ENCODE assay signal across 20 cellular contexts in genomic region chr12:96204381-96204780, GRCh38. TPM values are rescaled to one million over a fixed set of nuclear protein-coding genes. Genes with fewer than 3 reads are reported as not detected.
DNase-seq lines count a peak whose midpoint lies in the region; ATAC-seq and TF ChIP-seq lines count a peak whose summit lies in the region.
"Had no signal": no experiment of that assay in that cellular context is flagged by ENCODE, and none has a peak within 500 bp of the region (broad histone marks: within the 10 kb centered on the region; RNA-seq: fewer than 3 reads in every experiment).

No MANE protein-coding gene starts in this region.

- H3K9me3 ChIP-seq in HEK293 (ENCODE audit: control insufficient read depth, insufficient read depth, low read depth, low read length) (no peaks in the 10 kb centered on the region), uterus (no peaks in the 10 kb centered on the region), tibial artery (no peaks in the 10 kb centered on the region), SJCRH30 (replicated peaks) (peaks cover 4% of the 10 kb centered on the region; the same call in 1 of the 2 replicates)
- H3K9me3 ChIP-seq in effector memory CD4-positive, alpha-beta T cell (ENCODE audit: control insufficient read depth, low read length): no peaks in the 10 kb centered on the region

- H3K9me3 Mint-ChIP-seq in activated T-cell treated with anti-CD3 and anti-CD28 coated beads, Interleukin-2, amount 50 U/mL, for 72 hours: no peaks in the 10 kb centered on the region
- H3K9me3 Mint-ChIP-seq: CD8-positive, alpha-beta memory T cell had no signal

- peaks cover 2 to 18% of the 10 kb centered on the region in 2 donors for H3K36me3 Mint-ChIP-seq in activated T-cell treated with anti-CD3 and anti-CD28 coated beads, Interleukin-2, amount 50 U/mL, for 72 hours (ENCODE audit: insufficient read depth in 2 of 2)

- H3K27ac ChIP-seq in HEK293 (ENCODE audit: extremely low read depth, low read depth, low read length) (no peak overlapping the region), uterus (peak overlapping the region; percentile 21 to 52), tibial artery (no peak overlapping the region), SJCRH30 (no peak overlapping the region)
- H3K27ac ChIP-seq in effector memory CD4-positive, alpha-beta T cell (ENCODE audit: insufficient read depth, low read length, poor library complexity, severe bottlenecking): peak overlapping the region; percentile 6

- H3K4me3 ChIP-seq in HEK293 (ENCODE audit: low read depth, low read length) (no peak overlapping the region), uterus (no peak overlapping the region), tibial artery (no peak overlapping the region), SJCRH30 (no peak overlapping the region)
- no peak overlapping the region for H3K4me3 ChIP-seq in effector memory CD4-positive, alpha-beta T cell (ENCODE audit: insufficient read depth, low read depth, low read length, poor library complexity, severe bottlenecking)

- no peaks in the 10 kb centered on the region for H3K27me3 Mint-ChIP-seq in activated T-cell treated with anti-CD3 and anti-CD28 coated beads, Interleukin-2, amount 50 U/mL, for 72 hours (ENCODE audit: low read depth)
- H3K27me3 Mint-ChIP-seq: CD8-positive, alpha-beta memory T cell had no signal

- H3K27ac Mint-ChIP-seq in activated T-cell treated with anti-CD3 and anti-CD28 coated beads, Interleukin-2, amount 50 U/mL, for 72 hours: peak overlapping the region; percentile 32

- intact Hi-C loops in uterus (cut with DNase I; ENCODE audit: low total_unique reads): no loop called here
- intact Hi-C loops in tibial artery (cut with DNase I; ENCODE audit: low total_unique reads): no loop called here

- H3K4me1 Mint-ChIP-seq in activated T-cell treated with anti-CD3 and anti-CD28 coated beads, Interleukin-2, amount 50 U/mL, for 72 hours (ENCODE audit: low read depth): peaks cover 85% of the 10 kb centered on the region

- POLR2A ChIA-PET in HEK293 (lab: Yijun Ruan, JAX): no interaction called here

- DNase-seq in activated T-cell treated with anti-CD3 and anti-CD28 coated beads, Interleukin-2, amount 50 U/mL, for 72 hours: no peak
- no peak for DNase-seq in activated T-cell treated with anti-CD3 and anti-CD28 coated beads, Interleukin-2, amount 50 U/mL, for 1 hour
- DNase-seq in effector memory CD4-positive, alpha-beta T cell: no peak
- DNase-seq in uterus: no peak
- no peak for DNase-seq in tibial artery
- DNase-seq in SJCRH30: no peak
- DNase-seq: 8988T; CD8-positive, alpha-beta memory T cell; DMS53; HFFc6; KBM-7; NCI-H1105 treated with DMSO at 0.1 percent for 48 hours; NCI-H1694; NCI-H2081 treated with DMSO at 0.1 percent for 48 hours; NCI-H446 treated with DMSO at 0.1 percent for 48 hours; NCI-H69 had no signal

- H3K36me3 ChIP-seq in HEK293 (ENCODE audit: control insufficient read depth in 2 of 2, insufficient read depth in 1 of 2, low read length in 2 of 2) (no peaks in the 10 kb centered on the region; a peak in 1 of 3 replicates), uterus (peaks cover 0 to 2% of the 10 kb centered on the region in 2 donors), tibial artery (no peaks in the 10 kb centered on the region), SJCRH30 (peaks cover 11% of the 10 kb centered on the region)
- no peaks in the 10 kb centered on the region for H3K36me3 ChIP-seq in effector memory CD4-positive, alpha-beta T cell (ENCODE audit: control insufficient read depth, insufficient read depth, low read length)

- H3K27me3 ChIP-seq in effector memory CD4-positive, alpha-beta T cell (replicated peaks; ENCODE audit: control insufficient read depth, insufficient read depth, low read length, poor library complexity, severe bottlenecking): no peaks in the 10 kb centered on the region
- H3K27me3 ChIP-seq in uterus: no peaks in the 10 kb centered on the region
- H3K27me3 ChIP-seq in tibial artery: no peaks in the 10 kb centered on the region
- no peaks in the 10 kb centered on the region for H3K27me3 ChIP-seq in SJCRH30

- H3K4me1 ChIP-seq in HEK293 (ENCODE audit: control insufficient read depth, insufficient read depth, low read length) (no peaks in the 10 kb centered on the region), uterus (no peaks in the 10 kb centered on the region), tibial artery (peaks cover 0 to 9% (median 0%) of the 10 kb centered on the region in 4 donors), SJCRH30 (peaks cover under 1% of the 10 kb centered on the region; the same call in 1 of the 2 replicates)
- H3K4me1 ChIP-seq in effector memory CD4-positive, alpha-beta T cell (ENCODE audit: control insufficient read depth, insufficient read depth, low read length, poor library complexity, severe bottlenecking): peaks cover 55% of the 10 kb centered on the region

- TF ChIP-seq CTCF in HEK293 (tag by site-specific recombination; IDR thresholded peaks at IDR 0.05): no peak
- no peak for TF ChIP-seq CTCF in uterus (IDR thresholded peaks at IDR 0.05)
- TF ChIP-seq CTCF in tibial artery (IDR thresholded peaks at IDR 0.05): no peak

- no peak for ATAC-seq in activated T-cell treated with anti-CD3 and anti-CD28 coated beads, Interleukin-2, amount 50 U/mL, for 72 hours (replicated peaks in 1 of 2)
- no peak for ATAC-seq in HG03378 (IDR thresholded peaks at IDR 0.05; ENCODE audit: unreplicated experiment)
- ATAC-seq: HepG2, Panc1 had no signal

- peak overlapping the region in 1 of 2 donors; percentile 81 for H3K4me3 Mint-ChIP-seq in activated T-cell treated with anti-CD3 and anti-CD28 coated beads, Interleukin-2, amount 50 U/mL, for 72 hours
- H3K4me3 Mint-ChIP-seq: HFFc6 had no signal

- TF ChIP-seq POLR2A in uterus (IDR thresholded peaks at IDR 0.05): no peak

- CTCF ChIA-PET in HEK293 (lab: Yijun Ruan, JAX): interaction anchor here (1.0 to 1.7 kb wide), 2 partner anchors 11 to 143 kb away, joined by 3 to 5 read pairs; no protein-coding TSS in a partner anchor

TF ChIP-seq in HEK293, 187 proteins besides CTCF, POLR2A, EP300 and RAD21 (continues in another document):
- TF ChIP-seq ZNF600 (tag by site-specific recombination; IDR thresholded peaks at IDR 0.05) (no peak), ZBTB48 (tag by site-specific recombination; IDR thresholded peaks at IDR 0.05) (no peak), ZBTB10 (tag by site-specific recombination; IDR thresholded peaks at IDR 0.05) (no peak), ZEB2 (tag by site-specific recombination; IDR thresholded peaks at IDR 0.05) (no peak), KLF8 (tag by site-specific recombination; IDR thresholded peaks at IDR 0.05) (no peak), ZNF114 (tag by site-specific recombination; IDR thresholded peaks at IDR 0.05) (no peak), ZNF585B (tag by site-specific recombination; IDR thresholded peaks at IDR 0.05) (no peak), ZNF510 (tag by site-specific recombination; IDR thresholded peaks at IDR 0.05; ENCODE audit: insufficient replicate concordance) (no peak), ZIC2 (tag by site-specific recombination; IDR thresholded peaks at IDR 0.05) (no peak), ZNF280D (tag by site-specific recombination; IDR thresholded peaks at IDR 0.05) (no peak)

RNA-seq across cellular contexts. Expression of gene ELK3, which starts 10.2 kb away (rescaled TPM):
- total RNA-seq in activated T-cell treated with anti-CD3 and anti-CD28 coated beads, Interleukin-2, amount 50 U/mL, for 72 hours: 10 to 100 TPM; 31.2 to 34.9 TPM
- 10 to 100 TPM; 36.8 to 81.1 (median 44.9) TPM for total RNA-seq in uterus
- total RNA-seq in SJCRH30 (2014; rRNA removed; shearing (Covaris generic)): 31.8 and 34.0 TPM in 2 replicates

Comparison
In these comparisons a context has a peak if more than half of its experiments do, and no peak if none do; other contexts are left out.
1. H3K27ac ChIP-seq: peak in effector memory CD4-positive, alpha-beta T cell (single experiment) and uterus (2 of 2); none in HEK293 (single experiment), tibial artery (0 of 2) and SJCRH30 (single experiment).